9 cellular contexts compared by ENCODE assay signal in the genomic region with DNA sequence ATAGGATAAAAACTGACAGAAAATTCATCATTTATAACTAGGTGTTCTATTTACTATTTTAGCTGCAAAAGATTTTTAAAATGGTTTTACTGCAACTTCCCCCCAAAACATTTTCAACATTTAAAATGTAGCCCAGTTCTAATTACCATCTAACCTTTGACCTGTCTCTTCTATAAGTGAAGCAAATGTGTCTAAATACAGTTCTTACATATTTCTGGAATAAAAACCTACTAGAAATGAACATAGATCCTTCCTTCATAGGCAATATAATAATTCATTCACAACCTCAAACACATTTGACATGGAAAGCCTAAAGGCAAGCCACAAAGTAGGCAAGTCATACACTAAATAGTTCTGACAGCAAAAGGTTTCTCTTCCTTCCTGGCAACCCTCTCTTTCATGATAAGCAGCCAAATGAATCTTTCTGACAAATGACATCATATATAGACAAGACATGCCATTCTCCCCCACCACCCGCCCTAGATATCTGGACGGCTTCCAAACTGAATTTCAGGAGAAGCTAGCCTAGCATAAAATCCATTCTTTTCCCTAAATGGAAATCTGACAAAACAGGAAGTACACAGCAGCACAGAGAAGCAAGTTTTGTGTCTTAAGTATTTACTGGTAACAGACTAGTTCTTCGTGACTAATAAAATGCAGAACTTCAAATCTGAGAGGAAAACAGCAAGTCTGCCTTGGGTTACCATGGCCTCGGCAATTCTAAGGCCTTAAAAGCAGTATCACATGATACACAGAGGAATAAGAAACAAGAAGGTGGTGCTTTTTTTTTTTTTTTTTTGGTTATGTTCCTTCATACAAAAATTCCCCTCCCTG. TPM values are rescaled to one million over a fixed set of nuclear protein-coding genes. Genes with fewer than 3 reads are reported as not detected.
DNase-seq lines count a peak whose midpoint lies in the region; ATAC-seq, FAIRE-seq and TF ChIP-seq lines count a peak whose summit lies in the region.
"Had no signal": no experiment of that assay in that cellular context is flagged by ENCODE, and none has a peak within 500 bp of the region (broad histone marks: within the 10 kb centered on the region; RNA-seq: fewer than 3 reads in every experiment).

No MANE protein-coding gene starts in this region.

- FAIRE-seq in H54 (lab: Jason Lieb, UNC), result peak; percentile 65

- peaks cover 92% of the 10 kb centered on the region for H3K79me2 ChIP-seq in OCI-LY7 (ENCODE audit: insufficient read depth, low read depth, low read length)

- no peaks in the 10 kb centered on the region for H3K27me3 Mint-ChIP-seq in central memory CD8-positive, alpha-beta T cell

- no peak for TF ChIP-seq POLR2A in H54 (IDR thresholded peaks at IDR 0.05; ENCODE audit: low read depth, low read length)
- no peak for TF ChIP-seq POLR2A in ovary (IDR thresholded peaks at IDR 0.05)

- H3K4me3 ChIP-seq in OCI-LY7 (ENCODE audit: low read depth, low read length, poor library complexity, severe bottlenecking), result no peak overlapping the region
- H3K4me3 ChIP-seq in stomach smooth muscle (ENCODE audit: low read length in 2 of 2), result peak overlapping the region in 1 of 2 donors; percentile 0
- H3K4me3 ChIP-seq in ovary, result no peak overlapping the region
- H3K4me3 ChIP-seq: SJCRH30 had no signal

- BruUV-seq in OCI-LY7 (replicated peaks; lab: Mats Ljungman, UMichigan), result TSS peak; percentile 1

- peak overlapping the region; percentile 69 for H3K27ac Mint-ChIP-seq in central memory CD8-positive, alpha-beta T cell (ENCODE audit: low read depth)

- peaks cover 12% of the 10 kb centered on the region; the same call in 1 of the 2 replicates for H4K20me1 ChIP-seq in OCI-LY7 (ENCODE audit: insufficient read depth, low read length)

- CTCF ChIA-PET in OCI-LY7 (lab: Charles Lee; ENCODE audit: unreplicated experiment), result no interaction called here

- H3K36me3 Mint-ChIP-seq in central memory CD8-positive, alpha-beta T cell (ENCODE audit: insufficient read depth), result peaks cover 72% of the 10 kb centered on the region

- H3K36me3 ChIP-seq in OCI-LY7 (ENCODE audit: insufficient read depth, low read length) (peaks cover 99% of the 10 kb centered on the region), stomach smooth muscle (ENCODE audit: control insufficient read depth in 2 of 2, insufficient read depth in 2 of 2, low read length in 2 of 2) (peaks cover 15 to 27% of the 10 kb centered on the region in 2 donors), ovary (no peaks in the 10 kb centered on the region)

- peak overlapping the region; percentile 18 to 43 for H3K9ac ChIP-seq in stomach smooth muscle (ENCODE audit: low read length in 2 of 2)

- H3K9me2 ChIP-seq in OCI-LY7 (ENCODE audit: insufficient read depth, low read length), result no peaks in the 10 kb centered on the region

- peak overlapping the region; percentile 33 for H3K4me3 Mint-ChIP-seq in central memory CD8-positive, alpha-beta T cell

- POLR2A ChIA-PET in OCI-LY7 (lab: Charles Lee), result interaction anchor here (0.7 to 0.8 kb wide), 2 partner anchors 12 to 24 kb away, joined by 3 read pairs; no protein-coding TSS in a partner anchor

- H3K4me2 ChIP-seq in OCI-LY7 (ENCODE audit: low read length), result no peak overlapping the region

- ATAC-seq in central memory CD8-positive, alpha-beta T cell (replicated peaks; ENCODE audit: extremely low read depth, poor library complexity, severe bottlenecking), result peak; percentile 69

- intact Hi-C loops in OCI-LY7 (cut with micrococcal nuclease; ENCODE audit: unreplicated experiment), result no loop called here
- intact Hi-C loops in ovary (cut with DNase I), result no loop called here

- 1 to 2% (median 1%) methylated on average over 4 of the region's 4 CpGs for WGBS in ovary, 3 donors

- H2AFZ ChIP-seq in OCI-LY7 (ENCODE audit: low read length), result no peak overlapping the region

- no peak for TF ChIP-seq CTCF in OCI-LY7 (conservative IDR thresholded peaks at IDR 0.05; ENCODE audit: low read length)
- TF ChIP-seq CTCF in ovary (IDR thresholded peaks at IDR 0.05), result no peak

- no peaks in the 10 kb centered on the region for H3K9me3 Mint-ChIP-seq in central memory CD8-positive, alpha-beta T cell

- peak; percentile 69 for DNase-seq in Daoy (ENCODE audit: low read depth)
- no peak for DNase-seq in H54 (ENCODE audit: insufficient read length, low spot score)
- no peak for DNase-seq in OCI-LY7 (ENCODE audit: low spot score)
- DNase-seq in central memory CD8-positive, alpha-beta T cell (ENCODE audit: low spot score in 2 of 2), result no peak
- no peak for DNase-seq in ovary
- no peak for DNase-seq in NCI-H2081 (lab: John Stamatoyannopoulos, UW)

- H3K27me3 ChIP-seq in layer of hippocampus (ENCODE audit: control insufficient read depth, insufficient read depth, low read length), result no peaks in the 10 kb centered on the region
- H3K27me3 ChIP-seq in stomach smooth muscle (ENCODE audit: control insufficient read depth in 1 of 2, insufficient read depth in 2 of 2, low read length in 2 of 2), result no peaks in the 10 kb centered on the region
- H3K27me3 ChIP-seq in ovary, result no peaks in the 10 kb centered on the region
- H3K27me3 ChIP-seq: SJCRH30 had no signal

- no peak overlapping the region for H3K27ac ChIP-seq in OCI-LY7 (ENCODE audit: low read depth, low read length, poor library complexity, severe bottlenecking)
- H3K27ac ChIP-seq in layer of hippocampus (ENCODE audit: low read depth, low read length), result peak overlapping the region; percentile 76
- peak overlapping the region; percentile 69 for H3K27ac ChIP-seq in stomach smooth muscle (ENCODE audit: low read length)
- H3K27ac ChIP-seq in ovary, result peak overlapping the region in 1 of 2 donors; percentile 13
- H3K27ac ChIP-seq: SJCRH30 had no signal

- no peak for TF ChIP-seq EP300 in ovary (IDR thresholded peaks at IDR 0.05)

- no peaks in the 10 kb centered on the region for H3K9me3 ChIP-seq in OCI-LY7 (ENCODE audit: low read length)
- H3K9me3 ChIP-seq in stomach smooth muscle (ENCODE audit: control insufficient read depth in 2 of 2, low read length in 2 of 2), result no peaks in the 10 kb centered on the region
- no peaks in the 10 kb centered on the region for H3K9me3 ChIP-seq in ovary
- H3K9me3 ChIP-seq: SJCRH30 had no signal

- peaks cover 60% of the 10 kb centered on the region for H3K4me1 Mint-ChIP-seq in central memory CD8-positive, alpha-beta T cell

- H3K4me1 ChIP-seq in OCI-LY7 (ENCODE audit: insufficient read depth, low read length, poor library complexity, severe bottlenecking) (no peaks in the 10 kb centered on the region), stomach smooth muscle (ENCODE audit: control insufficient read depth, insufficient read depth, low read length) (peaks cover 2% of the 10 kb centered on the region), ovary (ENCODE audit: insufficient read depth) (peaks cover 4% of the 10 kb centered on the region)

RNA-seq across cellular contexts. Expression of a gene that starts 17.2 kb away (rescaled TPM):
- total RNA-seq in Daoy (2014; rRNA removed; shearing (Covaris generic)), result 4.1 and 4.3 TPM in 2 replicates
- 10.3 and 29.6 TPM in 2 replicates for total RNA-seq in OCI-LY7 (2014; rRNA removed; shearing (Covaris generic))
- total RNA-seq in OCI-LY7 (2022), result 38.2 and 39.3 TPM in 2 replicates
- total RNA-seq in ovary, result 10 to 100 TPM; 17.8 to 29.2 (median 25.8) TPM
- 10 to 100 TPM; 10.1 to 15.7 TPM for polyA plus RNA-seq in ovary

RNA-seq across cellular contexts. Expression of a gene that starts 36.5 kb away (rescaled TPM):
- 370 and 371 TPM in 2 replicates for total RNA-seq in Daoy (2014; rRNA removed; shearing (Covaris generic))
- 88.9 and 89.1 TPM in 2 replicates for total RNA-seq in OCI-LY7 (2014; rRNA removed; shearing (Covaris generic))
- total RNA-seq in OCI-LY7 (2022) (171 and 206 TPM in 2 replicates), ovary (100 to 1,000 TPM in 3 of 7 donors, 10 to 100 TPM in 4; 68.5 to 136 (median 93.4) TPM)
- 10 to 100 TPM; 68.1 to 75.6 TPM for polyA plus RNA-seq in ovary
